17 cellular contexts compared by ENCODE assay signal in genomic region chr4:73139991-73140390, GRCh38.
A peak's percentile ranks its signal among the peaks of the same experiment; 100 is the strongest.
DNase-seq lines count a peak whose midpoint lies in the region; ATAC-seq lines count a peak whose summit lies in the region.
"Had no signal": no experiment of that assay in that cellular context is flagged by ENCODE, and none has a peak within 500 bp of the region (broad histone marks: within the 10 kb centered on the region; RNA-seq: fewer than 3 reads in every experiment).

No MANE protein-coding gene starts in this region.

- H3K4me3 Mint-ChIP-seq in activated naive CD8-positive, alpha-beta T cell treated with anti-CD3 and anti-CD28 coated beads, Interleukin-2, amount 50 U/mL, for 24 hours: no peak overlapping the region
- H3K4me3 Mint-ChIP-seq in activated naive CD8-positive, alpha-beta T cell treated with anti-CD3 and anti-CD28 coated beads for 36 hours: no peak overlapping the region
- H3K4me3 Mint-ChIP-seq: activated naive CD4-positive, alpha-beta T cell treated with anti-CD3 and anti-CD28 coated beads, Interleukin-2, amount 10 ng/mL, durations not matched to agents 7 days and 5 days; T-cell had no signal

- no peaks in the 10 kb centered on the region for H3K9me3 Mint-ChIP-seq in activated naive CD8-positive, alpha-beta T cell treated with anti-CD3 and anti-CD28 coated beads, Interleukin-2, amount 50 U/mL, for 24 hours
- no peaks in the 10 kb centered on the region for H3K9me3 Mint-ChIP-seq in activated naive CD8-positive, alpha-beta T cell treated with anti-CD3 and anti-CD28 coated beads for 36 hours
- H3K9me3 Mint-ChIP-seq: activated naive CD4-positive, alpha-beta T cell treated with anti-CD3 and anti-CD28 coated beads, Interleukin-2, amount 10 ng/mL, durations not matched to agents 7 days and 5 days; T-cell had no signal

- H3K4me1 Mint-ChIP-seq in activated naive CD8-positive, alpha-beta T cell treated with anti-CD3 and anti-CD28 coated beads, Interleukin-2, amount 50 U/mL, for 24 hours: peaks cover 7% of the 10 kb centered on the region
- peaks cover 7% of the 10 kb centered on the region for H3K4me1 Mint-ChIP-seq in activated naive CD8-positive, alpha-beta T cell treated with anti-CD3 and anti-CD28 coated beads for 36 hours
- H3K4me1 Mint-ChIP-seq: activated naive CD4-positive, alpha-beta T cell treated with anti-CD3 and anti-CD28 coated beads, Interleukin-2, amount 10 ng/mL, durations not matched to agents 7 days and 5 days had no signal

- no peak for ATAC-seq in activated naive CD8-positive, alpha-beta T cell treated with anti-CD3 and anti-CD28 coated beads, Interleukin-2, amount 50 U/mL, for 24 hours
- no peak for ATAC-seq in GM19455 (IDR thresholded peaks at IDR 0.05; ENCODE audit: unreplicated experiment)
- ATAC-seq: GM12878, left lung, T-cell had no signal

- no peaks in the 10 kb centered on the region for H3K27me3 Mint-ChIP-seq in activated naive CD8-positive, alpha-beta T cell treated with anti-CD3 and anti-CD28 coated beads, Interleukin-2, amount 50 U/mL, for 24 hours
- H3K27me3 Mint-ChIP-seq in activated naive CD8-positive, alpha-beta T cell treated with anti-CD3 and anti-CD28 coated beads for 36 hours: no peaks in the 10 kb centered on the region
- H3K27me3 Mint-ChIP-seq: activated naive CD4-positive, alpha-beta T cell treated with anti-CD3 and anti-CD28 coated beads, Interleukin-2, amount 10 ng/mL, durations not matched to agents 7 days and 5 days; T-cell had no signal

- H3K27ac ChIP-seq in caudate nucleus (ENCODE audit: low read depth, low read length): peak overlapping the region; percentile 64
- H3K27ac ChIP-seq: left lung had no signal

- DNase-seq in activated naive CD8-positive, alpha-beta T cell treated with anti-CD3 and anti-CD28 coated beads, Interleukin-2, amount 50 U/mL, for 24 hours: no peak
- no peak for DNase-seq in activated naive CD8-positive, alpha-beta T cell treated with anti-CD3 and anti-CD28 coated beads for 36 hours
- DNase-seq in caudate nucleus (lab: John Stamatoyannopoulos, UW): peak in 9 of 61 donors; percentile 2 to 36 (median 5)
- peak; percentile 69 for DNase-seq in myocyte (ENCODE audit: low read depth)
- peak; percentile 56 for DNase-seq in superior temporal gyrus (ENCODE audit: extremely low spot score)
- DNase-seq in stimulated activated naive CD4-positive, alpha-beta T cell treated with Interleukin-2 at 50 U/mL for 16 hours (lab: John Stamatoyannopoulos, UW): no peak
- DNase-seq in effector CD8-positive, alpha-beta T cell (lab: John Stamatoyannopoulos, UW): no peak
- DNase-seq: activated naive CD4-positive, alpha-beta T cell treated with anti-CD3 and anti-CD28 coated beads, Interleukin-2, amount 10 ng/mL, durations not matched to agents 7 days and 5 days; Caco-2; foreskin melanocyte; KBM-7; NCI-H446 treated with DMSO at 0.1 percent for 48 hours; stimulated activated CD4-positive, alpha-beta T cell treated with anti-CD3 and anti-CD28 coated beads, Interleukin-15, amount 100 ng/mL, for 24 hours; T-cell had no signal

- peaks cover 49% of the 10 kb centered on the region for H3K36me3 Mint-ChIP-seq in activated naive CD8-positive, alpha-beta T cell treated with anti-CD3 and anti-CD28 coated beads, Interleukin-2, amount 50 U/mL, for 24 hours (ENCODE audit: low read depth)
- H3K36me3 Mint-ChIP-seq in activated naive CD8-positive, alpha-beta T cell treated with anti-CD3 and anti-CD28 coated beads for 36 hours: peaks cover 28% of the 10 kb centered on the region

- peak overlapping the region; percentile 10 for H3K27ac Mint-ChIP-seq in activated naive CD8-positive, alpha-beta T cell treated with anti-CD3 and anti-CD28 coated beads, Interleukin-2, amount 50 U/mL, for 24 hours
- no peak overlapping the region for H3K27ac Mint-ChIP-seq in activated naive CD8-positive, alpha-beta T cell treated with anti-CD3 and anti-CD28 coated beads for 36 hours
- H3K27ac Mint-ChIP-seq: T-cell had no signal

Comparison
In these comparisons a context has a peak if more than half of its experiments do, and no peak if none do; other contexts are left out.
1. DNase-seq: peak in myocyte (single experiment) and superior temporal gyrus (single experiment); none in activated naive CD8-positive, alpha-beta T cell treated with anti-CD3 and anti-CD28 coated beads, Interleukin-2, amount 50 U/mL, for 24 hours (single experiment), activated naive CD8-positive, alpha-beta T cell treated with anti-CD3 and anti-CD28 coated beads for 36 hours (single experiment), stimulated activated naive CD4-positive, alpha-beta T cell treated with Interleukin-2 at 50 U/mL for 16 hours (single experiment) and effector CD8-positive, alpha-beta T cell (single experiment).